Comparison of ENCODE assay signal across 21 cellular contexts in the genomic region with DNA sequence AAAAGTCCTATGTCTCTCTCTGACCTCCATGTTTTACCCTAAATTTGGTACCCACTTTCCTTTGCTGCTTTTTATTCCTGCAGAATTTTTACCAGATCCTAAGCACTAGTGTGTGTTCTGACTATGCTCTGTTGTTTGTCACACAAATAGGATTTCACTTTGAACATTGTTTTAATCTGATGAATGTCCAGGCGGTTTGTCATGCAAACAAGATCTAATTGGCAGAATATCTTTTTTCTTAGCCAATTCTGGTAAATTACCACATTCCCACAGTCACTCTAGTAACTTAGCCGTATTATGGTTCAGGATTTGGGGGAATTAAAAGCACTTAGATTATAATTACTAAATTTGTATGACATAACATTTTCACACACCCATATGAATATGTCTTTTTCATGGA.
"Had no signal": no experiment of that assay in that cellular context is flagged by ENCODE, and none has a peak within 500 bp of the region (broad histone marks: within the 10 kb centered on the region; RNA-seq: fewer than 3 reads in every experiment).

No MANE protein-coding gene starts in this region.

- ATAC-seq: natural killer cell; pancreas; sciatic nerve; stimulated activated naive CD8-positive, alpha-beta T cell treated with anti-CD3 and anti-CD28 coated beads, Interleukin-15, amount 100 ng/mL, for 72 hours had no signal

- H3K4me3 ChIP-seq: left ventricle myocardium inferior, lung, neural progenitor cell, pancreas, prostate gland, skin epidermis, tibial nerve, uterus had no signal

- H3K27me3 ChIP-seq: neural progenitor cell, pancreas, tibial nerve, uterus had no signal

- H3K27me3 Mint-ChIP-seq: naive B cell; stimulated activated naive CD8-positive, alpha-beta T cell treated with anti-CD3 and anti-CD28 coated beads, Interleukin-15, amount 100 ng/mL, for 72 hours; type B pancreatic cell had no signal

- H3K36me3 Mint-ChIP-seq: mesothelial cell of epicardium, natural killer cell, neural progenitor cell, type B pancreatic cell had no signal

- H2AFZ ChIP-seq: neural progenitor cell had no signal

- DNase-seq: naive B cell; natural killer cell; pancreas; retina; stimulated activated CD4-positive, alpha-beta T cell treated with anti-CD3 and anti-CD28 coated beads, Interleukin-12 subunit alpha, Interleukin-12 subunit beta, amount 100 ng/mL, for 4 hours; stimulated activated CD4-positive, alpha-beta T cell treated with anti-CD3 and anti-CD28 coated beads, Interleukin-15, amount 100 ng/mL, for 24 hours; stimulated activated CD4-positive, alpha-beta T cell treated with anti-CD3 and anti-CD28 coated beads, Interleukin-2, amount 100 ng/mL, for 24 hours; stimulated activated CD4-positive, alpha-beta T cell treated with anti-CD3 and anti-CD28 coated beads, Interleukin-4, amount 100 ng/mL, for 1 hour; stimulated activated naive CD4-positive, alpha-beta T cell treated with Interleukin-2 at 50 U/mL for 16 hours; stimulated activated naive CD8-positive, alpha-beta T cell treated with anti-CD3 and anti-CD28 coated beads, Interleukin-15, amount 100 ng/mL, for 72 hours had no signal

- H3K4me1 Mint-ChIP-seq: nephron progenitor cell, neural progenitor cell had no signal

- H3K27ac ChIP-seq: left ventricle myocardium inferior, neural progenitor cell, pancreas, prostate gland, skin epidermis, tibial nerve, uterus had no signal

- H3K4me2 ChIP-seq: neural progenitor cell had no signal

- H3K4me1 ChIP-seq: neural progenitor cell, prostate gland, tibial nerve, uterus had no signal

- H3K9me3 ChIP-seq: left ventricle myocardium inferior, pancreas, prostate gland, tibial nerve, uterus had no signal

- H3K9me3 Mint-ChIP-seq: mesothelial cell of epicardium; natural killer cell; nephron progenitor cell; neural progenitor cell; stimulated activated naive CD8-positive, alpha-beta T cell treated with anti-CD3 and anti-CD28 coated beads, Interleukin-15, amount 100 ng/mL, for 72 hours; type B pancreatic cell had no signal

- H3K9ac ChIP-seq: neural progenitor cell had no signal

- H3K4me3 Mint-ChIP-seq: mesothelial cell of epicardium; naive B cell; natural killer cell; nephron progenitor cell; neural progenitor cell; stimulated activated naive CD8-positive, alpha-beta T cell treated with anti-CD3 and anti-CD28 coated beads, Interleukin-15, amount 100 ng/mL, for 72 hours; type B pancreatic cell had no signal

- H3K36me3 ChIP-seq: left ventricle myocardium inferior, neural progenitor cell, pancreas, prostate gland, tibial nerve, uterus had no signal

- H3K27ac Mint-ChIP-seq: mesothelial cell of epicardium, natural killer cell, nephron progenitor cell, neural progenitor cell, type B pancreatic cell had no signal
